Comparison of ENCODE assay signal across 1 cellular context in the genomic region with DNA sequence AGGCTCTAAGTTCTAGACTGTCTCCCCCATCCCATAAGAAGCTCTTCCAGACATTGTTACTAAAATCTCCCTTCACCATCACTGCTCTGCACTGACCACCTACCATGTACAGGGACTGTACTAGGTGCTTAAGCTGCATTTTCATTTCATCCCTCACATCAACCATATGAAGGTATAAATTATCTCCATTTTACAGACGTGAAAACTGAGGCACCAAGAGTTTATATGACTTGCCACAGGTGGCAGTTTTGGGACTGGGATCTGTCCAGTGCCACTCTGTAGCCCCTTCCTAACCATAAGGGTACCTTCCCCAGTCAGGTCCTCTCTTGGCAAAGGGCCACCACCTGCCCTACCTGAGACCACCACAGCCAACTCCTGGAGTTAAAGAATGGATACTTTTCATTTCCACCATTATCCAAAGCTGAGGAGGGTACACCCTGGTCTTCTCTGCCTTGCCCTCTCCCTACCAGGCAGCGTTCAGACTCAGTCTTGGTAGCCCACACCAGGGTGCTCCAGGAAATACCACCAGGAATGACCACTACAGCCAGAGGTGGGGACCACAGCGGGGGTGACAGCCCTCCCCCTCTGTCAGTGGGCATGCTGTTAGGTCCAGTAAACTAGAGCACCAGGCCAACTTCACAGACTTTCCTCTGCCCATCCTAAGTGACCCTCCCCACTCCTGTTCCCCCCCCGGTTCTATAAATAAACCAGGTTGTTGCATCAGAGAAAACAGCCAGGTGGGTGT.
TF ChIP-seq lines count a peak whose summit lies in the region.

No MANE protein-coding gene starts in this region.

TF ChIP-seq in H1, 55 proteins besides CTCF, POLR2A, EP300 and RAD21:
- TF ChIP-seq, protein P1, sequence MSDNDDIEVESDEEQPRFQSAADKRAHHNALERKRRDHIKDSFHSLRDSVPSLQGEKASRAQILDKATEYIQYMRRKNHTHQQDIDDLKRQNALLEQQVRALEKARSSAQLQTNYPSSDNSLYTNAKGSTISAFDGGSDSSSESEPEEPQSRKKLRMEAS (IDR thresholded peaks at IDR 0.05) = no peak
- peak; percentile 58; the same call in 1 of the 2 replicates for TF ChIP-seq KDM1A (IDR thresholded peaks at IDR 0.05; ENCODE audit: borderline replicate concordance, low read length)
